ENCODE assay signal across 18 cellular contexts in the genomic region with DNA sequence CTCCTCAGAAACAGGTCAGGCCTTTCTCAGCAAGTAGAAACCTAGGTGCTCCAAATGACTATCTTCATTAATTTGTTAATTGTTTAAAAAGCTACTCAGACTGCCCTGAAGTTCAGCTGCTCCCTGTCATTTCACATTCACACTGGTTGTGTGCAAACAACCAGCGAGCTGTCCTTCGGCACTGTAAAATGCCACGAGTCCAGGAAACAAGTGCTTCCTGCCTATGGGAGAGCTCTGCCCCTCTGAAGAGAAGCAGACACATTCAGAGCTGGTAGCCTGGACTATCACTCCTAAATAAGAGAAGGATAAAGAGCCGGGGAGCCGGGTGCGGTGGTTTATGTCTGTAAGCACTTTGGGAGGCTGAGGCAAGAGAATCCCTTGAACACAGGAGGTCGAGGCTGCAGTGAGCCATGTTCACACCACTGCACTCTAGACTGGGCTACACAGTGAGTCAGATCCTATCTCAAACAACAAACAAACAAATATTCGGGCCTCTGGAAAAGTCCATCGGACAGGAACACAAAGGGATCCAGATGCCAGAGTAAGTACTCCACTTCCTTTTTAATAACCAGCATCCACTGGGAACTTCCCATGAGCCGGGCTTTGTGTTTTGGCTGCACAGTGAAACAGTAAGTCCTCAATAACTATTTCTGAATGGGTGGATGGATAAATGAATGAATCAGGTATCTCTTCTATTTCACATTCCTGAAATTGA.
DNase-seq lines count a peak whose midpoint lies in the region; ATAC-seq and TF ChIP-seq lines count a peak whose summit lies in the region.
"Had no signal": no experiment of that assay in that cellular context is flagged by ENCODE, and none has a peak within 500 bp of the region (broad histone marks: within the 10 kb centered on the region; RNA-seq: fewer than 3 reads in every experiment).

No MANE protein-coding gene starts in this region.

- no peaks in the 10 kb centered on the region for H4K20me1 ChIP-seq in H9 (ENCODE audit: control insufficient read depth, insufficient read depth, insufficient read length)

- H2BK20ac ChIP-seq in H9 (ENCODE audit: low read depth, low read length, poor library complexity, severe bottlenecking) = no peak overlapping the region

- H2AFZ ChIP-seq in H9 (ENCODE audit: low read length) = no peak overlapping the region

- H3K56ac ChIP-seq in H9 (ENCODE audit: insufficient read length, low read depth, low read length) = no peak overlapping the region

- H4K8ac ChIP-seq in H9 (replicated peaks; ENCODE audit: insufficient read length, low read depth, low read length) = no peak overlapping the region

- no peak overlapping the region for H2BK12ac ChIP-seq in H9 (ENCODE audit: insufficient read length, low read depth, low read length)

- H2BK15ac ChIP-seq in H9 (ENCODE audit: low read depth, low read length) = no peak overlapping the region; the same call in 1 of the 2 replicates

- H3K36me3 Mint-ChIP-seq in H9 (ENCODE audit: insufficient read depth in 1 of 3, low read depth in 3 of 3) = no peaks in the 10 kb centered on the region; a peak in 1 of 7 replicates

- H3K14ac ChIP-seq in H9 (ENCODE audit: insufficient read depth, low read length) = no peak overlapping the region

- H2BK5ac ChIP-seq in H9 (ENCODE audit: insufficient read length, low read length) = no peak overlapping the region

- H3K18ac ChIP-seq in H9 (ENCODE audit: insufficient read length, low read depth, low read length) = peak overlapping the region; percentile 61

- WGBS in H9 (ENCODE audit: extremely low coverage, insufficient read length, low lambda C conversion rate) = no CpG with 5 or more reads among the region's 10 CpGs

- no peaks in the 10 kb centered on the region for H3K27me3 ChIP-seq in H9 (ENCODE audit: insufficient read depth, low read length)
- H3K27me3 ChIP-seq: SJCRH30 had no signal

- H2BK120ac ChIP-seq in H9 (ENCODE audit: low read depth, low read length, poor library complexity, severe bottlenecking) = no peak overlapping the region

- H3K4me1 Mint-ChIP-seq in H9 = peaks cover 10 to 22% of the 10 kb centered on the region in 2 experiments

- H3K23ac ChIP-seq in H9 (ENCODE audit: insufficient read length, low read depth, low read length) = no peak overlapping the region

- ATAC-seq in left colon (peak; percentile 58), GM21529 (IDR thresholded peaks at IDR 0.05; ENCODE audit: unreplicated experiment) (no peak)
- ATAC-seq: A549, Panc1 had no signal

- peaks cover 3% of the 10 kb centered on the region; the same call in 1 of the 2 replicates for H3K4me1 ChIP-seq in H9 (ENCODE audit: insufficient read depth, low read length)
- H3K4me1 ChIP-seq: A549, HAP-1, SJCRH30 had no signal

- no peaks in the 10 kb centered on the region for H3K9me3 ChIP-seq in H9 (ENCODE audit: control insufficient read depth, low read depth, low read length)
- H3K9me3 ChIP-seq: A549, HAP-1, SJCRH30 had no signal

- H3K27ac Mint-ChIP-seq in H9 = no peak overlapping the region

- no peak for DNase-seq in H9
- DNase-seq in dermis microvascular lymphatic vessel endothelial cell (ENCODE audit: low read depth in 2 of 2) = peak; percentile 34 to 58
- no peak for DNase-seq in left colon
- DNase-seq in pons (ENCODE audit: low spot score) = peak; percentile 36
- no peak for DNase-seq in DMS153 treated with DMSO at 0.1 percent for 48 hours (lab: John Stamatoyannopoulos, UW; ENCODE audit: unreplicated experiment)
- no peak for DNase-seq in iPS-NIHi7 (ENCODE audit: extremely low spot score)
- DNase-seq: DMS79 treated with DMSO at 0.1 percent for 48 hours, IMR-90, Karpas-422, NCI-H1092 treated with DMSO at 0.1 percent for 48 hours, NCI-H2081 treated with DMSO at 0.1 percent for 48 hours, SJCRH30 had no signal

- H3K4me3 Mint-ChIP-seq in H9 = no peak overlapping the region

- no peak overlapping the region for H2AK5ac ChIP-seq in H9 (ENCODE audit: insufficient read length, low read length)

- intact Hi-C loops in left colon (cut with DNase I, micrococcal nuclease) = no loop called here

- TF ChIP-seq CTCF in H9 (conservative IDR thresholded peaks at IDR 0.05) = no peak

- no peaks in the 10 kb centered on the region for H3K79me1 ChIP-seq in H9 (ENCODE audit: insufficient read depth, low read depth, low read length, poor library complexity, severe bottlenecking)

- no peak overlapping the region for H3T11ph ChIP-seq in H9 (ENCODE audit: low read length)

- H3K27me3 Mint-ChIP-seq in H9 (ENCODE audit: low read depth) = no peaks in the 10 kb centered on the region

- no peak overlapping the region for H3K9ac ChIP-seq in H9 (ENCODE audit: extremely low read depth, insufficient read length, low read length)

- H3K79me2 ChIP-seq in H9 (ENCODE audit: insufficient read depth, low read length) = no peaks in the 10 kb centered on the region

- no peaks in the 10 kb centered on the region for H3K9me3 Mint-ChIP-seq in H9

- no peak overlapping the region for H3K4ac ChIP-seq in H9 (ENCODE audit: low read depth, low read length)

- H3K27ac ChIP-seq in H9 (ENCODE audit: insufficient read length, low read depth, low read length) = no peak overlapping the region
- H3K27ac ChIP-seq: A549, C4-2B, HL-60, SJCRH30 had no signal

- no peak overlapping the region for H3K4me2 ChIP-seq in H9 (ENCODE audit: insufficient read depth, insufficient read length, low read length)
- H3K4me2 ChIP-seq: A549 had no signal

- H4K5ac ChIP-seq in H9 (ENCODE audit: insufficient read length, low read depth, low read length) = no peak overlapping the region

- no peak overlapping the region for H4K91ac ChIP-seq in H9 (ENCODE audit: insufficient read length, low read depth, low read length)

- no peaks in the 10 kb centered on the region for H3K23me2 ChIP-seq in H9 (ENCODE audit: insufficient read length, low read depth, low read length, poor library complexity, severe bottlenecking)

Comparison
In these comparisons a context has a peak if more than half of its experiments do, and no peak if none do; other contexts are left out.
1. DNase-seq: peak in dermis microvascular lymphatic vessel endothelial cell (2 of 2) and pons (single experiment); none in H9 (single experiment), left colon (0 of 2), DMS153 treated with DMSO at 0.1 percent for 48 hours (single experiment) and iPS-NIHi7 (single experiment).